ENCODE assay signal across 31 cellular contexts in genomic region chr1:36565576-36566501, GRCh38.
A peak's percentile ranks its signal among the peaks of the same experiment; 100 is the strongest.
DNase-seq lines count a peak whose midpoint lies in the region; ATAC-seq, FAIRE-seq and TF ChIP-seq lines count a peak whose summit lies in the region.
"Had no signal": no experiment of that assay in that cellular context is flagged by ENCODE, and none has a peak within 500 bp of the region (broad histone marks: within the 10 kb centered on the region; RNA-seq: fewer than 3 reads in every experiment).

No MANE protein-coding gene starts in this region.

- H3K4me1 ChIP-seq in Loucy (ENCODE audit: insufficient read depth, low read length, poor library complexity, severe bottlenecking) (no peaks in the 10 kb centered on the region), H1 (replicated peaks in 1 of 4; ENCODE audit: control insufficient read depth in 3 of 4, insufficient read depth in 4 of 4, low read length in 3 of 4) (peaks cover 0 to 4% (median 0%) of the 10 kb centered on the region in 4 experiments; a peak in 2 of 7 replicates), spleen (no peaks in the 10 kb centered on the region)
- H3K4me1 ChIP-seq: parathyroid adenoma, right atrium auricular region, thyroid gland had no signal

- no peaks in the 10 kb centered on the region for H3K23me2 ChIP-seq in H1 (ENCODE audit: low read depth, low read length)

- no peak for ATAC-seq in GM21723 (IDR thresholded peaks at IDR 0.05; ENCODE audit: unreplicated experiment)
- ATAC-seq: effector memory CD8-positive, alpha-beta T cell; left lobe of liver; Panc1; stimulated activated naive CD8-positive, alpha-beta T cell treated with anti-CD3 and anti-CD28 coated beads, Interleukin-15, amount 100 ng/mL, for 72 hours had no signal

- no peak overlapping the region for H3K14ac ChIP-seq in H1 (ENCODE audit: insufficient read length)

- POLR2A ChIA-PET in H1 (lab: Charles Lee; ENCODE audit: partially characterized antibody), result no interaction called here

- no peak for TF ChIP-seq RAD21 in H1 (IDR thresholded peaks at IDR 0.05 in 1 of 2, conservative IDR thresholded peaks at IDR 0.05 in 1 of 2; ENCODE audit: low read depth in 2 of 2, low read length in 2 of 2)

- TF ChIP-seq POLR2A in H1 (IDR thresholded peaks at IDR 0.05; ENCODE audit: control extremely low read depth in 1 of 2, low read depth in 2 of 2, low read length in 2 of 2), result no peak
- TF ChIP-seq POLR2A in spleen (IDR thresholded peaks at IDR 0.05), result no peak
- no peak for TF ChIP-seq POLR2A in GM12891 (IDR thresholded peaks at IDR 0.05; ENCODE audit: low read depth, low read length)

- H3K79me1 ChIP-seq in H1 (ENCODE audit: low read depth, low read length), result no peaks in the 10 kb centered on the region

- no peak overlapping the region for H4K91ac ChIP-seq in H1 (replicated peaks; ENCODE audit: insufficient read length, low read length)

- H2AK5ac ChIP-seq in H1 (ENCODE audit: low read depth, low read length), result no peak overlapping the region

- H3K4me3 ChIP-seq in Loucy (ENCODE audit: low read length, poor library complexity, severe bottlenecking) (no peak overlapping the region), H1 (ENCODE audit: extremely low read depth in 1 of 4, insufficient read depth in 2 of 4, low read depth in 3 of 4, low read length in 4 of 4) (no peak overlapping the region), spleen (no peak overlapping the region)
- H3K4me3 ChIP-seq: cardiac muscle cell, right atrium auricular region, thyroid gland had no signal

- CTCF ChIA-PET in H1 (lab: Charles Lee; ENCODE audit: partially characterized antibody), result interaction anchor here (0.6 to 2.4 kb wide), 6 partner anchors 10 to 366 kb away, joined by 3 to 18 read pairs (median 4); no protein-coding TSS in a partner anchor

- WGBS in H1 (ENCODE audit: extremely low coverage in 1 of 2, insufficient coverage in 1 of 2, insufficient read length in 1 of 2, insufficient replicate concordance in 2 of 2, low coverage in 1 of 2, low lambda C conversion rate in 2 of 2, missing lambda C conversion rate in 1 of 2), 2 experiments, result 89% methylated on average over 7 of the region's 7 CpGs; no CpG with 5 or more reads in 1 of the 2 experiments
- WGBS in spleen, 5 donors, result 64 to 80% (median 79%) methylated on average over 7 of the region's 7 CpGs

- H3K4me2 ChIP-seq in Loucy (ENCODE audit: low read depth, low read length, poor library complexity, severe bottlenecking), result no peak overlapping the region
- no peak overlapping the region for H3K4me2 ChIP-seq in H1 (ENCODE audit: insufficient read depth in 1 of 2, low read depth in 2 of 2, low read length in 2 of 2)

- peak overlapping the region; percentile 68; the same call in 1 of the 2 replicates for H4K8ac ChIP-seq in H1 (ENCODE audit: extremely low read depth, insufficient read depth, low read length)

- no peak overlapping the region for H3K4ac ChIP-seq in H1 (replicated peaks; ENCODE audit: insufficient read length, low read depth, low read length)

- H4K5ac ChIP-seq in H1 (ENCODE audit: insufficient read length, low read depth, low read length), result no peak overlapping the region

- no peak for TF ChIP-seq CTCF in Loucy (conservative IDR thresholded peaks at IDR 0.05; ENCODE audit: low read length)
- no peak for TF ChIP-seq CTCF in H1 (IDR thresholded peaks at IDR 0.05; ENCODE audit: control extremely low read depth in 1 of 3, insufficient read depth in 1 of 3, low read depth in 1 of 3, low read length in 3 of 3)
- TF ChIP-seq CTCF in spleen (IDR thresholded peaks at IDR 0.05 in 8 of 11, conservative IDR thresholded peaks at IDR 0.05 in 3 of 11), result no peak

- no peak overlapping the region for H2BK20ac ChIP-seq in H1 (ENCODE audit: low read length)

- H2AFZ ChIP-seq in Loucy (ENCODE audit: low read length) (peak overlapping the region; percentile 71), H1 (ENCODE audit: low read length) (peak overlapping the region; percentile 76)
- H2AFZ ChIP-seq: parathyroid adenoma had no signal

- H3K9me3 ChIP-seq in Loucy (ENCODE audit: insufficient read depth, low read depth, low read length) (no peaks in the 10 kb centered on the region), H1 (ENCODE audit: insufficient read depth in 2 of 2, low read depth in 1 of 2, low read length in 1 of 2) (no peaks in the 10 kb centered on the region), spleen (no peaks in the 10 kb centered on the region)
- H3K9me3 ChIP-seq: right atrium auricular region, thyroid gland had no signal

- H3K27ac ChIP-seq in H1 (ENCODE audit: low read depth, low read length), result no peak overlapping the region
- no peak overlapping the region for H3K27ac ChIP-seq in spleen
- H3K27ac ChIP-seq: 22Rv1, cardiac muscle cell, parathyroid adenoma, right atrium auricular region, thyroid gland had no signal

- no peaks in the 10 kb centered on the region for H3F3A ChIP-seq in Loucy (ENCODE audit: low read depth)

- no peak overlapping the region for H3K18ac ChIP-seq in H1 (ENCODE audit: extremely low read depth, low read length)

- H3K23ac ChIP-seq in H1 (ENCODE audit: insufficient read length), result no peak overlapping the region

- no peaks in the 10 kb centered on the region for H3K9me2 ChIP-seq in Loucy (replicated peaks; ENCODE audit: low read depth, low read length)

- no peak overlapping the region for H3K56ac ChIP-seq in H1 (replicated peaks; ENCODE audit: insufficient read length, low read depth, low read length)

- FAIRE-seq in H1 (lab: Jason Lieb, UNC) (no peak), GM12891 (lab: Jason Lieb, UNC) (no peak)
- FAIRE-seq: astrocyte had no signal

- H2BK5ac ChIP-seq in H1 (ENCODE audit: low read depth, low read length), result no peak overlapping the region

- H3K36me3 ChIP-seq in Loucy (ENCODE audit: insufficient read depth, low read length) (no peaks in the 10 kb centered on the region), H1 (ENCODE audit: control insufficient read depth in 2 of 4, insufficient read depth in 4 of 4, low read length in 3 of 4) (no peaks in the 10 kb centered on the region), spleen (no peaks in the 10 kb centered on the region)
- H3K36me3 ChIP-seq: cardiac muscle cell, right atrium auricular region, thyroid gland had no signal

- H4K20me1 ChIP-seq in Loucy (ENCODE audit: insufficient read depth, low read length, poor library complexity, severe bottlenecking) (no peaks in the 10 kb centered on the region), H1 (replicated peaks in 1 of 2; ENCODE audit: control insufficient read depth in 1 of 2, insufficient read depth in 2 of 2, low read length in 2 of 2) (no peaks in the 10 kb centered on the region)

- intact Hi-C loops in spleen (cut with DNase I; ENCODE audit: low total_unique reads), result no loop called here

- DNase-seq in NCI-H2029 (lab: John Stamatoyannopoulos, UW) (peak; percentile 48), NCI-H2029 treated with DMSO at 0.1 percent for 48 hours (lab: John Stamatoyannopoulos, UW) (no peak), H1 (ENCODE audit: low read depth in 1 of 2, low spot score in 2 of 2) (peak in 1 of 2 experiments; percentile 42), spleen (peak; percentile 24), GM12891 (ENCODE audit: insufficient read length, low spot score) (no peak)
- no peak for DNase-seq in activated CD4-positive, alpha-beta T cell treated with anti-CD3 and anti-CD28 coated beads for 4 hours
- DNase-seq: activated CD4-positive, alpha-beta T cell treated with anti-CD3 and anti-CD28 coated beads for 48 hours; activated CD8-positive, alpha-beta memory T cell treated with anti-CD3 and anti-CD28 coated beads for 24 hours; activated gamma-delta T cell; activated T-cell treated with anti-CD3 and anti-CD28 coated beads for 4 hours; C1 segment of cervical spinal cord; cortex of kidney; effector memory CD8-positive, alpha-beta T cell; mesenchymal stem cell; NCI-H1092 treated with DMSO at 0.1 percent for 48 hours; NCI-H187; NCI-H2171 treated with DMSO at 0.1 percent for 48 hours; NCI-H526; SHP77 treated with DMSO at 0.1 percent for 48 hours; stimulated activated CD8-positive, alpha-beta memory T cell treated with anti-CD3 and anti-CD28 coated beads, Interleukin-4, amount 100 ng/mL, for 48 hours; stimulated activated naive CD8-positive, alpha-beta T cell treated with anti-CD3 and anti-CD28 coated beads, Interleukin-15, amount 100 ng/mL, for 72 hours; thyroid gland had no signal

- H2BK15ac ChIP-seq in H1 (ENCODE audit: low read length), result no peak overlapping the region

- no peaks in the 10 kb centered on the region for H3K79me2 ChIP-seq in Loucy (ENCODE audit: insufficient read depth, low read length)
- H3K79me2 ChIP-seq in H1 (ENCODE audit: control insufficient read depth in 1 of 2, insufficient read depth in 2 of 2, low read length in 2 of 2), result no peaks in the 10 kb centered on the region
- H3K79me2 ChIP-seq: parathyroid adenoma had no signal

- H3K9ac ChIP-seq in Loucy (ENCODE audit: low read depth, low read length, poor library complexity, severe bottlenecking) (no peak overlapping the region), H1 (replicated peaks in 1 of 4; ENCODE audit: extremely low read depth in 1 of 4, low read depth in 3 of 4, low read length in 3 of 4) (no peak overlapping the region)
- H3K9ac ChIP-seq: parathyroid adenoma had no signal

- TF ChIP-seq EP300 in H1 (IDR thresholded peaks at IDR 0.05; ENCODE audit: borderline replicate concordance in 1 of 2, low read depth in 2 of 2, low read length in 2 of 2), result no peak

- no peak overlapping the region for H2BK12ac ChIP-seq in H1 (ENCODE audit: low read depth, low read length)

- H3K27me3 ChIP-seq in Loucy (ENCODE audit: insufficient read depth, low read length, poor library complexity, severe bottlenecking) (no peaks in the 10 kb centered on the region), H1 (replicated peaks in 1 of 4; ENCODE audit: control insufficient read depth in 3 of 4, extremely low read depth in 1 of 4, insufficient read depth in 3 of 4, low read length in 3 of 4) (no peaks in the 10 kb centered on the region; a peak in 2 of 7 replicates), spleen (replicated peaks in 1 of 7) (peaks cover 0 to 15% (median 0%) of the 10 kb centered on the region in 7 donors)
- H3K27me3 ChIP-seq: right atrium auricular region, thyroid gland had no signal

- no peak overlapping the region for H2BK120ac ChIP-seq in H1 (replicated peaks; ENCODE audit: low read depth, low read length)

TF ChIP-seq in H1, 55 proteins besides CTCF, POLR2A, EP300 and RAD21 (continues in another document):
- TF ChIP-seq HDAC2 (IDR thresholded peaks at IDR 0.05; ENCODE audit: borderline replicate concordance in 1 of 2, low read depth in 2 of 2, low read length in 2 of 2) (no peak), CTBP2 (IDR thresholded peaks at IDR 0.05; ENCODE audit: borderline replicate concordance, insufficient read depth, insufficient read length, low read length) (no peak), TAF1 (IDR thresholded peaks at IDR 0.05; ENCODE audit: low read depth, low read length) (no peak), SRF (IDR thresholded peaks at IDR 0.05; ENCODE audit: low read depth, low read length) (no peak)

TF ChIP-seq in GM12891, 5 proteins besides CTCF, POLR2A, EP300 and RAD21:
- no peak for TF ChIP-seq TAF1 (IDR thresholded peaks at IDR 0.05; ENCODE audit: low read depth, low read length)
- no peak for TF ChIP-seq POU2F2 (IDR thresholded peaks at IDR 0.05; ENCODE audit: low read depth, low read length)
- TF ChIP-seq SPI1 (IDR thresholded peaks at IDR 0.05; ENCODE audit: low read depth, low read length), result no peak
- no peak for TF ChIP-seq PAX5 (IDR thresholded peaks at IDR 0.05; ENCODE audit: insufficient read depth, low read length, severe bottlenecking)
- no peak for TF ChIP-seq POLR2AphosphoS5 (IDR thresholded peaks at IDR 0.05; ENCODE audit: low read depth, low read length)

Comparison
In these comparisons a context has a peak if more than half of its experiments do, and no peak if none do; other contexts are left out.
1. DNase-seq: peak in NCI-H2029 (single experiment) and spleen (single experiment); none in NCI-H2029 treated with DMSO at 0.1 percent for 48 hours (single experiment), GM12891 (single experiment) and activated CD4-positive, alpha-beta T cell treated with anti-CD3 and anti-CD28 coated beads for 4 hours (0 of 2).